Comparison of ENCODE assay signal across 8 cellular contexts in genomic region chr15:81296673-81297072, GRCh38. TPM values are rescaled to one million over a fixed set of nuclear protein-coding genes. Genes with fewer than 3 reads are reported as not detected.
A peak's percentile ranks its signal among the peaks of the same experiment; 100 is the strongest.
DNase-seq lines count a peak whose midpoint lies in the region; ATAC-seq and TF ChIP-seq lines count a peak whose summit lies in the region.

No MANE protein-coding gene starts in this region.

- H2AK5ac ChIP-seq in mesendoderm (ENCODE audit: low read length) = no peak overlapping the region

- no peak overlapping the region for H2BK120ac ChIP-seq in mesendoderm (ENCODE audit: low read depth, low read length)

- no CpG with 5 or more reads among the region's 11 CpGs for WGBS in mesendoderm (ENCODE audit: extremely low coverage, insufficient coverage, low lambda C conversion rate)

- H3K79me1 ChIP-seq in mesendoderm (ENCODE audit: low read length) = no peaks in the 10 kb centered on the region

- H4K8ac ChIP-seq in mesendoderm (ENCODE audit: low read depth, low read length) = no peak overlapping the region

- H2BK5ac ChIP-seq in mesendoderm (ENCODE audit: low read length) = no peak overlapping the region

- no peak overlapping the region for H3K4me2 ChIP-seq in mesendoderm (ENCODE audit: low read length)

- H3K4me3 ChIP-seq in RWPE2 (ENCODE audit: severe bottlenecking) (no peak overlapping the region), mesendoderm (ENCODE audit: low read length) (no peak overlapping the region)

- no peak overlapping the region for H3K23ac ChIP-seq in mesendoderm (ENCODE audit: low read length)

- no peak overlapping the region for H3K18ac ChIP-seq in mesendoderm (ENCODE audit: low read length)

- H3K56ac ChIP-seq in mesendoderm (ENCODE audit: low read length) = no peak overlapping the region

- ATAC-seq in GM18861 (IDR thresholded peaks at IDR 0.05; ENCODE audit: unreplicated experiment) (peak; percentile 36), HG02943 (IDR thresholded peaks at IDR 0.05; ENCODE audit: low read depth, unreplicated experiment) (peak; percentile 43), RWPE2 (ENCODE audit: low read depth) (peak; percentile 1; the same call in 2 of the 3 replicates)

- no peaks in the 10 kb centered on the region for H3K9me3 ChIP-seq in RWPE2 (ENCODE audit: severe bottlenecking)

- H3K4me1 ChIP-seq in RWPE2 (ENCODE audit: insufficient read depth, poor library complexity, severe bottlenecking) (peaks cover 21% of the 10 kb centered on the region), mesendoderm (ENCODE audit: control insufficient read depth, low read depth, low read length) (no peaks in the 10 kb centered on the region)

- H2BK15ac ChIP-seq in mesendoderm (replicated peaks; ENCODE audit: low read depth) = no peak overlapping the region

- TF ChIP-seq CTCF in RWPE2 (IDR thresholded peaks at IDR 0.05; ENCODE audit: poor library complexity, severe bottlenecking) = no peak

- H3K36me3 ChIP-seq in RWPE2 (ENCODE audit: low read depth) (no peaks in the 10 kb centered on the region), mesendoderm (ENCODE audit: control insufficient read depth, insufficient read depth, low read length) (no peaks in the 10 kb centered on the region)

- no peak overlapping the region for H4K5ac ChIP-seq in mesendoderm (ENCODE audit: low read length)

- H3K27me3 ChIP-seq in RWPE2 (ENCODE audit: insufficient read depth, poor library complexity, severe bottlenecking) (no peaks in the 10 kb centered on the region), mesendoderm (ENCODE audit: insufficient read depth, low read length, poor library complexity) (no peaks in the 10 kb centered on the region)

- H3K27ac ChIP-seq in RWPE2 (ENCODE audit: poor library complexity, severe bottlenecking) (peak overlapping the region; percentile 69), mesendoderm (ENCODE audit: low read depth, low read length) (no peak overlapping the region), substantia nigra (ENCODE audit: low read depth, low read length, poor library complexity, severe bottlenecking) (peak overlapping the region; percentile 3)

- no peaks in the 10 kb centered on the region for H3K79me2 ChIP-seq in mesendoderm (ENCODE audit: control insufficient read depth, insufficient read depth, low read length)

- no peak overlapping the region for H3K4ac ChIP-seq in mesendoderm (ENCODE audit: low read depth, low read length)

- no peak overlapping the region for H3K9ac ChIP-seq in mesendoderm (ENCODE audit: low read length)

- DNase-seq in RWPE2 (ENCODE audit: low spot score) (no peak), mesendoderm (peak; percentile 54), substantia nigra (lab: John Stamatoyannopoulos, UW) (peak in 18 of 49 donors; percentile 12 to 52 (median 29)), epidermal melanocyte (ENCODE audit: insufficient read length, low spot score) (no peak), HuH-7 (ENCODE audit: low spot score) (no peak)
- peak; percentile 72 for DNase-seq in activated naive CD4-positive, alpha-beta T cell treated with Interleukin-2 at 50 U/mL for 16 hours

RNA-seq across cellular contexts. Expression of gene STARD5, which starts 27.3 kb away (rescaled TPM):
- polyA plus RNA-seq in mesendoderm (2013, experiment 1 of 2) = 0.74 TPM
- polyA plus RNA-seq in mesendoderm (2013, experiment 2 of 2) = 0.87 TPM

Comparison
In these comparisons a context has a peak if more than half of its experiments do, and no peak if none do; other contexts are left out.
1. DNase-seq: peak in activated naive CD4-positive, alpha-beta T cell treated with Interleukin-2 at 50 U/mL for 16 hours (single experiment) and mesendoderm (single experiment); none in RWPE2 (single experiment), epidermal melanocyte (single experiment) and HuH-7 (single experiment).
2. Peak in every context shown above with its lines, with median percentiles within 50 percentile points of each other: ATAC-seq.